Comparison of ENCODE assay signal across 2 cellular contexts in the genomic region with DNA sequence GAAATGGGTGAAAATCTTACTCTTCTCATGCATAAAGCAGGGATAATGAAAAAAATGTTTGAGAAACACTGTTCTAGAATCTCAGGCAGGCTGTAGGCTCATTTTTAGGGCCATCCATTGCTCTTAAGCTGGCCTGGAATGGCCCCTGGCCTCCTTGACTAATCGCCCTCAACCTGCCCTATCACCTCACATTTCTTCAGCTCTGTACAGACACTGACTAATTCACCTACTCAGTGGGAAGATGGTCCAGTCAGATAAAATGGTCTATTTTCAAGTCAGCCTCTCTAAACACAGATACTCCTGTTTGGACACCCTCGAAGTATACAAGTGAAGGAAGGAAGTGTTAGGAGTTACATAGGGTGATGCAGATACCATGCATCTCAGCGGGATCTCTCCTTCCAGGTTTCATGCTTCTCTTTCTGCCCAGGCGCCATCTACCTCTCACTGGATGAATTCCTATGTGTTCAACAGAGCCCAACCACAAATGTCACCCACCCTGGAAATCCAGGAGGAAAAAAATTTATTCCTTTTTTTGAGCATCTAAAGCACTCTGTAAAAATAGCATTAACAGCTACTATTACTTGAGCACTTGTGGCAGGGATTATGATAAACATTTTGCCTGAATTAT.
TF ChIP-seq lines count a peak whose summit lies in the region.

No MANE protein-coding gene starts in this region.

TF ChIP-seq in HCT116, 20 proteins besides CTCF, POLR2A, EP300 and RAD21 (continued from another document):
- TF ChIP-seq ZNF274 (IDR thresholded peaks at IDR 0.05; ENCODE audit: low read depth, low read length) = no peak
- no peak for TF ChIP-seq CEBPB (IDR thresholded peaks at IDR 0.05; ENCODE audit: low read depth)
- TF ChIP-seq YY1 (IDR thresholded peaks at IDR 0.05; ENCODE audit: extremely low read depth, insufficient replicate concordance, low read depth, low read length) = no peak
- no peak for TF ChIP-seq MAX (IDR thresholded peaks at IDR 0.05)
- no peak for TF ChIP-seq SP1 (IDR thresholded peaks at IDR 0.05; ENCODE audit: low read depth)
- no peak for TF ChIP-seq POLR2AphosphoS5 (IDR thresholded peaks at IDR 0.05; ENCODE audit: low read depth, low read length)
- TF ChIP-seq, protein P1, sequence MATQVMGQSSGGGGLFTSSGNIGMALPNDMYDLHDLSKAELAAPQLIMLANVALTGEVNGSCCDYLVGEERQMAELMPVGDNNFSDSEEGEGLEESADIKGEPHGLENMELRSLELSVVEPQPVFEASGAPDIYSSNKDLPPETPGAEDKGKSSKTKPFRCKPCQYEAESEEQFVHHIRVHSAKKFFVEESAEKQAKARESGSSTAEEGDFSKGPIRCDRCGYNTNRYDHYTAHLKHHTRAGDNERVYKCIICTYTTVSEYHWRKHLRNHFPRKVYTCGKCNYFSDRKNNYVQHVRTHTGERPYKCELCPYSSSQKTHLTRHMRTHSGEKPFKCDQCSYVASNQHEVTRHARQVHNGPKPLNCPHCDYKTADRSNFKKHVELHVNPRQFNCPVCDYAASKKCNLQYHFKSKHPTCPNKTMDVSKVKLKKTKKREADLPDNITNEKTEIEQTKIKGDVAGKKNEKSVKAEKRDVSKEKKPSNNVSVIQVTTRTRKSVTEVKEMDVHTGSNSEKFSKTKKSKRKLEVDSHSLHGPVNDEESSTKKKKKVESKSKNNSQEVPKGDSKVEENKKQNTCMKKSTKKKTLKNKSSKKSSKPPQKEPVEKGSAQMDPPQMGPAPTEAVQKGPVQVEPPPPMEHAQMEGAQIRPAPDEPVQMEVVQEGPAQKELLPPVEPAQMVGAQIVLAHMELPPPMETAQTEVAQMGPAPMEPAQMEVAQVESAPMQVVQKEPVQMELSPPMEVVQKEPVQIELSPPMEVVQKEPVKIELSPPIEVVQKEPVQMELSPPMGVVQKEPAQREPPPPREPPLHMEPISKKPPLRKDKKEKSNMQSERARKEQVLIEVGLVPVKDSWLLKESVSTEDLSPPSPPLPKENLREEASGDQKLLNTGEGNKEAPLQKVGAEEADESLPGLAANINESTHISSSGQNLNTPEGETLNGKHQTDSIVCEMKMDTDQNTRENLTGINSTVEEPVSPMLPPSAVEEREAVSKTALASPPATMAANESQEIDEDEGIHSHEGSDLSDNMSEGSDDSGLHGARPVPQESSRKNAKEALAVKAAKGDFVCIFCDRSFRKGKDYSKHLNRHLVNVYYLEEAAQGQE (IDR thresholded peaks at IDR 0.05; ENCODE audit: low read depth) = no peak
- no peak for TF ChIP-seq EGR1 (IDR thresholded peaks at IDR 0.05; ENCODE audit: low read depth)
- no peak for TF ChIP-seq JUND (IDR thresholded peaks at IDR 0.05)
- TF ChIP-seq CBX3 (IDR thresholded peaks at IDR 0.05; ENCODE audit: low read depth) = no peak
- TF ChIP-seq SRF (IDR thresholded peaks at IDR 0.05; ENCODE audit: low read depth) = no peak
- no peak for TF ChIP-seq EZH2phosphoT487 (IDR thresholded peaks at IDR 0.05; ENCODE audit: borderline replicate concordance)
- TF ChIP-seq EZH2 (IDR thresholded peaks at IDR 0.05) = no peak
- no peak for TF ChIP-seq FOSL1 (IDR thresholded peaks at IDR 0.05; ENCODE audit: low read depth)
- no peak for TF ChIP-seq SIN3A (IDR thresholded peaks at IDR 0.05; ENCODE audit: low read depth)

TF ChIP-seq in neural cell, 6 proteins besides CTCF, POLR2A, EP300 and RAD21 (continued from another document):
- TF ChIP-seq, protein P1 (IDR thresholded peaks at IDR 0.05; ENCODE audit: borderline replicate concordance) = no peak
- no peak for TF ChIP-seq TAF1 (IDR thresholded peaks at IDR 0.05; ENCODE audit: low read depth)
- no peak for TF ChIP-seq SMC3 (conservative IDR thresholded peaks at IDR 0.05; ENCODE audit: poor library complexity)
- no peak for TF ChIP-seq EZH2 (IDR thresholded peaks at IDR 0.05; ENCODE audit: borderline replicate concordance, insufficient read depth, low read length, poor library complexity, severe bottlenecking)
